31 cellular contexts compared by ENCODE assay signal in genomic region chr20:15191082-15191723, GRCh38.
"Had no signal": no experiment of that assay in that cellular context is flagged by ENCODE, and none has a peak within 500 bp of the region (broad histone marks: within the 10 kb centered on the region; RNA-seq: fewer than 3 reads in every experiment).

No MANE protein-coding gene starts in this region.

- H3K27ac ChIP-seq: brain microvascular endothelial cell, esophagus muscularis mucosa, foreskin keratinocyte, gastrocnemius medialis, heart right ventricle, hepatocyte, VCaP had no signal

- H3K4me3 Mint-ChIP-seq: activated B cell treated with CpG ODN at 0.5 μM for 24 hours; activated CD4-positive, alpha-beta memory T cell treated with anti-CD3 and anti-CD28 coated beads for 36 hours; activated CD4-positive, alpha-beta T cell treated with anti-CD3 and anti-CD28 coated beads for 36 hours; activated CD4-positive, alpha-beta T cell treated with anti-CD3 and anti-CD28 coated beads, Interleukin-2, amount 10 ng/mL, durations not matched to agents 24 days and 14 days; activated CD8-positive, alpha-beta memory T cell treated with anti-CD3 and anti-CD28 coated beads, Interleukin-2, amount 10 ng/mL, durations not matched to agents 7 days and 5 days; activated CD8-positive, alpha-beta T cell treated with anti-CD3 and anti-CD28 coated beads, Interleukin-2, amount 10 ng/mL, durations not matched to agents 7 days and 5 days; activated naive CD4-positive, alpha-beta T cell treated with anti-CD3 and anti-CD28 coated beads, Interleukin-2, amount 10 ng/mL, durations not matched to agents 7 days and 5 days; activated naive CD8-positive, alpha-beta T cell treated with anti-CD3 and anti-CD28 coated beads, Interleukin-2, amount 10 ng/mL, durations not matched to agents 7 days and 5 days; activated T-helper 1 cell treated with anti-CD3 and anti-CD28 coated beads, Interleukin-12 subunit alpha, Interleukin-12 subunit beta, Interleukin-2, Interleukin-4 antibody, amounts not matched to agents 30 ng/mL and 10 ng/mL and 1 ng/mL, durations not matched to agents 14 hours and 24 hours and 36 hours; central memory CD8-positive, alpha-beta T cell; effector memory CD8-positive, alpha-beta T cell had no signal

- H3K4me2 ChIP-seq: hepatocyte had no signal

- DNase-seq: activated B cell treated with CpG ODN at 0.5 μM for 24 hours; activated CD4-positive, alpha-beta memory T cell treated with anti-CD3 and anti-CD28 coated beads for 36 hours; activated CD4-positive, alpha-beta T cell treated with anti-CD3 and anti-CD28 coated beads for 36 hours; activated CD4-positive, alpha-beta T cell treated with anti-CD3 and anti-CD28 coated beads, Interleukin-2, amount 10 ng/mL, durations not matched to agents 24 days and 14 days; activated CD4-positive, CD25-positive, alpha-beta regulatory T cell treated with anti-CD3 and anti-CD28 coated beads, Interleukin-2, amount 50 U/mL, for 72 hours; activated CD8-positive, alpha-beta memory T cell treated with anti-CD3 and anti-CD28 coated beads, Interleukin-2, amount 10 ng/mL, durations not matched to agents 7 days and 5 days; activated CD8-positive, alpha-beta memory T cell treated with anti-CD3 and anti-CD28 coated beads, Interleukin-2, amount 50 U/mL, for 4 hours; activated CD8-positive, alpha-beta T cell treated with anti-CD3 and anti-CD28 coated beads, Interleukin-2, amount 10 ng/mL, durations not matched to agents 7 days and 5 days; activated effector memory CD4-positive, alpha-beta T cell treated with anti-CD3 and anti-CD28 coated beads, Interleukin-2, amount 50 U/mL, for 16 hours; activated naive CD4-positive, alpha-beta T cell treated with anti-CD3 and anti-CD28 coated beads, Interleukin-2, amount 10 ng/mL, durations not matched to agents 7 days and 5 days; activated naive CD8-positive, alpha-beta T cell treated with anti-CD3 and anti-CD28 coated beads, Interleukin-2, amount 10 ng/mL, durations not matched to agents 7 days and 5 days; activated T-cell treated with anti-CD3 and anti-CD28 coated beads, Interleukin-2, amount 50 U/mL, for 1 hour; activated T-cell treated with anti-CD3 and anti-CD28 coated beads, Interleukin-2, amount 50 U/mL, for 48 hours; anterior cingulate cortex; brain microvascular endothelial cell; cortex of kidney; dermis blood vessel endothelial cell; effector CD4-positive, alpha-beta T cell; effector memory CD8-positive, alpha-beta T cell; erythroblast; foreskin keratinocyte; gastrocnemius medialis; heart right ventricle; T-helper 2 cell had no signal

- H3K9me3 ChIP-seq: esophagus muscularis mucosa, gastrocnemius medialis, heart right ventricle had no signal

- H3K4me1 ChIP-seq: esophagus muscularis mucosa, foreskin keratinocyte, gastrocnemius medialis, heart right ventricle had no signal

- H3K36me3 ChIP-seq: brain microvascular endothelial cell, esophagus muscularis mucosa, gastrocnemius medialis, heart right ventricle had no signal

- H3K27me3 Mint-ChIP-seq: activated B cell treated with CpG ODN at 0.5 μM for 24 hours; activated CD4-positive, alpha-beta memory T cell treated with anti-CD3 and anti-CD28 coated beads for 36 hours; activated CD4-positive, alpha-beta T cell treated with anti-CD3 and anti-CD28 coated beads for 36 hours; activated CD4-positive, alpha-beta T cell treated with anti-CD3 and anti-CD28 coated beads, Interleukin-2, amount 10 ng/mL, durations not matched to agents 24 days and 14 days; activated CD8-positive, alpha-beta memory T cell treated with anti-CD3 and anti-CD28 coated beads, Interleukin-2, amount 10 ng/mL, durations not matched to agents 7 days and 5 days; activated naive CD4-positive, alpha-beta T cell treated with anti-CD3 and anti-CD28 coated beads, Interleukin-2, amount 10 ng/mL, durations not matched to agents 7 days and 5 days; activated naive CD8-positive, alpha-beta T cell treated with anti-CD3 and anti-CD28 coated beads, Interleukin-2, amount 10 ng/mL, durations not matched to agents 7 days and 5 days; central memory CD8-positive, alpha-beta T cell; effector memory CD8-positive, alpha-beta T cell had no signal

- ATAC-seq: activated CD4-positive, alpha-beta T cell treated with anti-CD3 and anti-CD28 coated beads for 36 hours; activated CD8-positive, alpha-beta memory T cell treated with anti-CD3 and anti-CD28 coated beads, Interleukin-2, amount 10 ng/mL, durations not matched to agents 7 days and 5 days; activated CD8-positive, alpha-beta T cell treated with anti-CD3 and anti-CD28 coated beads, Interleukin-2, amount 10 ng/mL, durations not matched to agents 7 days and 5 days; activated naive CD4-positive, alpha-beta T cell treated with anti-CD3 and anti-CD28 coated beads, Interleukin-2, amount 50 U/mL, for 72 hours; effector memory CD8-positive, alpha-beta T cell; foreskin keratinocyte; gastrocnemius medialis; heart right ventricle had no signal

- H3K79me2 ChIP-seq: hepatocyte had no signal

- H3K4me3 ChIP-seq: esophagus muscularis mucosa, gastrocnemius medialis, heart right ventricle, hepatocyte had no signal

- H2AFZ ChIP-seq: hepatocyte had no signal

- H3K9me3 Mint-ChIP-seq: activated B cell treated with CpG ODN at 0.5 μM for 24 hours; activated CD4-positive, alpha-beta T cell treated with anti-CD3 and anti-CD28 coated beads, Interleukin-2, amount 10 ng/mL, durations not matched to agents 24 days and 14 days had no signal

- H3K4me1 Mint-ChIP-seq: activated CD4-positive, alpha-beta T cell treated with anti-CD3 and anti-CD28 coated beads for 36 hours; activated CD4-positive, alpha-beta T cell treated with anti-CD3 and anti-CD28 coated beads, Interleukin-2, amount 10 ng/mL, durations not matched to agents 24 days and 14 days; activated CD8-positive, alpha-beta memory T cell treated with anti-CD3 and anti-CD28 coated beads, Interleukin-2, amount 10 ng/mL, durations not matched to agents 7 days and 5 days; activated naive CD4-positive, alpha-beta T cell treated with anti-CD3 and anti-CD28 coated beads, Interleukin-2, amount 10 ng/mL, durations not matched to agents 7 days and 5 days; activated naive CD8-positive, alpha-beta T cell treated with anti-CD3 and anti-CD28 coated beads, Interleukin-2, amount 10 ng/mL, durations not matched to agents 7 days and 5 days; central memory CD8-positive, alpha-beta T cell had no signal

- H3K27ac Mint-ChIP-seq: activated B cell treated with CpG ODN at 0.5 μM for 24 hours; activated CD4-positive, alpha-beta memory T cell treated with anti-CD3 and anti-CD28 coated beads for 36 hours; activated CD4-positive, alpha-beta T cell treated with anti-CD3 and anti-CD28 coated beads for 36 hours; activated CD4-positive, alpha-beta T cell treated with anti-CD3 and anti-CD28 coated beads, Interleukin-2, amount 10 ng/mL, durations not matched to agents 24 days and 14 days; activated CD8-positive, alpha-beta memory T cell treated with anti-CD3 and anti-CD28 coated beads, Interleukin-2, amount 10 ng/mL, durations not matched to agents 7 days and 5 days; activated CD8-positive, alpha-beta T cell treated with anti-CD3 and anti-CD28 coated beads, Interleukin-2, amount 10 ng/mL, durations not matched to agents 7 days and 5 days; activated naive CD4-positive, alpha-beta T cell treated with anti-CD3 and anti-CD28 coated beads, Interleukin-2, amount 10 ng/mL, durations not matched to agents 7 days and 5 days; activated naive CD8-positive, alpha-beta T cell treated with anti-CD3 and anti-CD28 coated beads, Interleukin-2, amount 10 ng/mL, durations not matched to agents 7 days and 5 days; activated T-helper 1 cell treated with anti-CD3 and anti-CD28 coated beads, Interleukin-12 subunit alpha, Interleukin-12 subunit beta, Interleukin-2, Interleukin-4 antibody, amounts not matched to agents 30 ng/mL and 10 ng/mL and 1 ng/mL, durations not matched to agents 14 hours and 24 hours and 36 hours; activated T-helper 2 cell treated with anti-CD3 and anti-CD28 coated beads, Interferon-gamma antibody, Interleukin-2, Interleukin-4, amounts not matched to agents 10 μg/mL and 5 μg/mL and 100 μg/mL, durations not matched to agents 14 hours and 24 hours and 36 hours; effector memory CD8-positive, alpha-beta T cell had no signal

- H3K27me3 ChIP-seq: brain microvascular endothelial cell, esophagus muscularis mucosa, foreskin keratinocyte, gastrocnemius medialis, heart right ventricle, hepatocyte had no signal

- H3K36me3 Mint-ChIP-seq: activated CD4-positive, alpha-beta memory T cell treated with anti-CD3 and anti-CD28 coated beads for 36 hours; activated CD8-positive, alpha-beta memory T cell treated with anti-CD3 and anti-CD28 coated beads, Interleukin-2, amount 10 ng/mL, durations not matched to agents 7 days and 5 days; activated naive CD4-positive, alpha-beta T cell treated with anti-CD3 and anti-CD28 coated beads, Interleukin-2, amount 10 ng/mL, durations not matched to agents 7 days and 5 days; activated naive CD4-positive, alpha-beta T cell treated with anti-CD3 and anti-CD28 coated beads, Interleukin-2, amount 50 U/mL, for 72 hours; activated naive CD8-positive, alpha-beta T cell treated with anti-CD3 and anti-CD28 coated beads, Interleukin-2, amount 10 ng/mL, durations not matched to agents 7 days and 5 days had no signal
